1 cellular context compared by ENCODE assay signal in the genomic region with DNA sequence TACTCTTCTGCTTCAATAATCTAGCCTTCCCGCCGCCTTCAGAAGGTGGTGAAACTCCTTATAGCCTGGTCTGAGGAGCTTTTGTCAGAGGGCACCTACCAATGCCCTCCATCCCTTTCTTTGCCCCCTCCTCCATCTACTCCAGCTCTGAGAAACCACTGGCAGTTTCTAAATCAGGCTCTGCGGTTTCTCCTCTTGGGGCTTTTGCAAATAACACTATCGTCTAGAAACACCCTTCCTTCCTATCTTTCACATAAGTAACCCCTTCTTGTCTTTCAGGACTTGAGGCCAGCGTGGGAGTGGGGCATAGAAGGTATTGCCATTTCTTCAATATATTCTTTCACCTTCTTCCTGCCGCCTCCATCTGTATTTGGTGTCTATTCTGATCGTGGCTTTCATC.
TF ChIP-seq lines count a peak whose summit lies in the region.

No MANE protein-coding gene starts in this region.

TF ChIP-seq in K562, 482 proteins besides CTCF, POLR2A, EP300 and RAD21 (continued from another document and continues in another):
- TF ChIP-seq ZNF316 (IDR thresholded peaks at IDR 0.05) (no peak), TBL1XR1 (IDR thresholded peaks at IDR 0.05; ENCODE audit: low read length in 2 of 2) (peak in 1 of 2 experiments; percentile 71; a peak in 1 of 4 replicates), GATAD2A (IDR thresholded peaks at IDR 0.05) (no peak), PPARD (CRISPR knock-in tag; IDR thresholded peaks at IDR 0.05) (no peak), ZNF121 (CRISPR knock-in tag; conservative IDR thresholded peaks at IDR 0.05) (no peak), CBX3 (IDR thresholded peaks at IDR 0.05; ENCODE audit: borderline replicate concordance in 1 of 2, low read length in 2 of 2) (no peak), CBX8 (IDR thresholded peaks at IDR 0.05; ENCODE audit: borderline replicate concordance, extremely low read depth, low read depth, low read length, poor library complexity, severe bottlenecking) (no peak), RFX7 (CRISPR knock-in tag; IDR thresholded peaks at IDR 0.05) (no peak), ZBTB1 (CRISPR knock-in tag; IDR thresholded peaks at IDR 0.05; ENCODE audit: borderline replicate concordance, low read depth) (no peak), NFIC (IDR thresholded peaks at IDR 0.05) (peak; percentile 31; the same call in 1 of the 2 replicates), TARDBP (IDR thresholded peaks at IDR 0.05) (no peak), PURB (CRISPR knock-in tag; IDR thresholded peaks at IDR 0.05; ENCODE audit: low read depth) (no peak), ZNF347 (CRISPR knock-in tag; IDR thresholded peaks at IDR 0.05; ENCODE audit: low read depth) (no peak), PCBP1 (IDR thresholded peaks at IDR 0.05; ENCODE audit: low read depth, low read length, poor library complexity, severe bottlenecking) (no peak), ZNF282 (CRISPR knock-in tag; IDR thresholded peaks at IDR 0.05) (no peak), POLR2AphosphoS5 (IDR thresholded peaks at IDR 0.05; ENCODE audit: control insufficient read depth, insufficient read depth, low read depth, low read length) (peak; percentile 45; the same call in 1 of the 2 replicates), PHB (CRISPR knock-in tag; IDR thresholded peaks at IDR 0.05) (no peak), CBFB (CRISPR knock-in tag; IDR thresholded peaks at IDR 0.05) (no peak), ATF1 (CRISPR knock-in tag; IDR thresholded peaks at IDR 0.05) (no peak), ATF1 (tag; IDR thresholded peaks at IDR 0.05) (no peak), SETDB1 (IDR thresholded peaks at IDR 0.05; ENCODE audit: low read length) (no peak), THRAP3 (IDR thresholded peaks at IDR 0.05; ENCODE audit: borderline replicate concordance) (no peak), FIP1L1 (IDR thresholded peaks at IDR 0.05; ENCODE audit: low read depth, low read length, poor library complexity, severe bottlenecking) (no peak), EZH2 (IDR thresholded peaks at IDR 0.05; ENCODE audit: borderline replicate concordance, low read depth, low read length) (no peak), CEBPG (CRISPR knock-in tag; IDR thresholded peaks at IDR 0.05) (no peak), CEBPG (tag; conservative IDR thresholded peaks at IDR 0.05 in 1 of 2, IDR thresholded peaks at IDR 0.05 in 1 of 2) (no peak), TBP (optimal IDR thresholded peaks at IDR 0.05; ENCODE audit: low read depth, low read length) (no peak), L3MBTL2 (IDR thresholded peaks at IDR 0.05) (no peak), ZNF232 (CRISPR knock-in tag; IDR thresholded peaks at IDR 0.05) (no peak), NCOR1 (IDR thresholded peaks at IDR 0.05) (peak; percentile 68)
- TF ChIP-seq, protein P1, sequence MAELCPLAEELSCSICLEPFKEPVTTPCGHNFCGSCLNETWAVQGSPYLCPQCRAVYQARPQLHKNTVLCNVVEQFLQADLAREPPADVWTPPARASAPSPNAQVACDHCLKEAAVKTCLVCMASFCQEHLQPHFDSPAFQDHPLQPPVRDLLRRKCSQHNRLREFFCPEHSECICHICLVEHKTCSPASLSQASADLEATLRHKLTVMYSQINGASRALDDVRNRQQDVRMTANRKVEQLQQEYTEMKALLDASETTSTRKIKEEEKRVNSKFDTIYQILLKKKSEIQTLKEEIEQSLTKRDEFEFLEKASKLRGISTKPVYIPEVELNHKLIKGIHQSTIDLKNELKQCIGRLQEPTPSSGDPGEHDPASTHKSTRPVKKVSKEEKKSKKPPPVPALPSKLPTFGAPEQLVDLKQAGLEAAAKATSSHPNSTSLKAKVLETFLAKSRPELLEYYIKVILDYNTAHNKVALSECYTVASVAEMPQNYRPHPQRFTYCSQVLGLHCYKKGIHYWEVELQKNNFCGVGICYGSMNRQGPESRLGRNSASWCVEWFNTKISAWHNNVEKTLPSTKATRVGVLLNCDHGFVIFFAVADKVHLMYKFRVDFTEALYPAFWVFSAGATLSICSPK (IDR thresholded peaks at IDR 0.05; ENCODE audit: borderline replicate concordance) = no peak
- TF ChIP-seq, protein P2, sequence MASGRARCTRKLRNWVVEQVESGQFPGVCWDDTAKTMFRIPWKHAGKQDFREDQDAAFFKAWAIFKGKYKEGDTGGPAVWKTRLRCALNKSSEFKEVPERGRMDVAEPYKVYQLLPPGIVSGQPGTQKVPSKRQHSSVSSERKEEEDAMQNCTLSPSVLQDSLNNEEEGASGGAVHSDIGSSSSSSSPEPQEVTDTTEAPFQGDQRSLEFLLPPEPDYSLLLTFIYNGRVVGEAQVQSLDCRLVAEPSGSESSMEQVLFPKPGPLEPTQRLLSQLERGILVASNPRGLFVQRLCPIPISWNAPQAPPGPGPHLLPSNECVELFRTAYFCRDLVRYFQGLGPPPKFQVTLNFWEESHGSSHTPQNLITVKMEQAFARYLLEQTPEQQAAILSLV (tag; IDR thresholded peaks at IDR 0.05) = no peak
- TF ChIP-seq, protein P3, sequence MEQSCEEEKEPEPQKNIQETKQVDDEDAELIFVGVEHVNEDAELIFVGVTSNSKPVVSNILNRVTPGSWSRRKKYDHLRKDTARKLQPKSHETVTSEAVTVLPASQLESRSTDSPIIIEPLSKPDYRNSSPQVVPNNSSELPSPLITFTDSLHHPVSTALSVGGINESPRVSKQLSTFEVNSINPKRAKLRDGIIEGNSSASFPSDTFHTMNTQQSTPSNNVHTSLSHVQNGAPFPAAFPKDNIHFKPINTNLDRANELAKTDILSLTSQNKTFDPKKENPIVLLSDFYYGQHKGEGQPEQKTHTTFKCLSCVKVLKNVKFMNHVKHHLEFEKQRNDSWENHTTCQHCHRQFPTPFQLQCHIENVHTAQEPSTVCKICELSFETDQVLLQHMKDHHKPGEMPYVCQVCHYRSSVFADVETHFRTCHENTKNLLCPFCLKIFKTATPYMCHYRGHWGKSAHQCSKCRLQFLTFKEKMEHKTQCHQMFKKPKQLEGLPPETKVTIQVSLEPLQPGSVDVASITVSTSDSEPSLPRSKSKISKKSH (CRISPR knock-in tag; IDR thresholded peaks at IDR 0.05) = no peak
- TF ChIP-seq, protein P4, sequence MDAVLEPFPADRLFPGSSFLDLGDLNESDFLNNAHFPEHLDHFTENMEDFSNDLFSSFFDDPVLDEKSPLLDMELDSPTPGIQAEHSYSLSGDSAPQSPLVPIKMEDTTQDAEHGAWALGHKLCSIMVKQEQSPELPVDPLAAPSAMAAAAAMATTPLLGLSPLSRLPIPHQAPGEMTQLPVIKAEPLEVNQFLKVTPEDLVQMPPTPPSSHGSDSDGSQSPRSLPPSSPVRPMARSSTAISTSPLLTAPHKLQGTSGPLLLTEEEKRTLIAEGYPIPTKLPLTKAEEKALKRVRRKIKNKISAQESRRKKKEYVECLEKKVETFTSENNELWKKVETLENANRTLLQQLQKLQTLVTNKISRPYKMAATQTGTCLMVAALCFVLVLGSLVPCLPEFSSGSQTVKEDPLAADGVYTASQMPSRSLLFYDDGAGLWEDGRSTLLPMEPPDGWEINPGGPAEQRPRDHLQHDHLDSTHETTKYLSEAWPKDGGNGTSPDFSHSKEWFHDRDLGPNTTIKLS (IDR thresholded peaks at IDR 0.05; ENCODE audit: borderline replicate concordance, low read depth) = no peak
- TF ChIP-seq, protein P5, sequence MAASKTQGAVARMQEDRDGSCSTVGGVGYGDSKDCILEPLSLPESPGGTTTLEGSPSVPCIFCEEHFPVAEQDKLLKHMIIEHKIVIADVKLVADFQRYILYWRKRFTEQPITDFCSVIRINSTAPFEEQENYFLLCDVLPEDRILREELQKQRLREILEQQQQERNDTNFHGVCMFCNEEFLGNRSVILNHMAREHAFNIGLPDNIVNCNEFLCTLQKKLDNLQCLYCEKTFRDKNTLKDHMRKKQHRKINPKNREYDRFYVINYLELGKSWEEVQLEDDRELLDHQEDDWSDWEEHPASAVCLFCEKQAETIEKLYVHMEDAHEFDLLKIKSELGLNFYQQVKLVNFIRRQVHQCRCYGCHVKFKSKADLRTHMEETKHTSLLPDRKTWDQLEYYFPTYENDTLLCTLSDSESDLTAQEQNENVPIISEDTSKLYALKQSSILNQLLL (CRISPR knock-in tag; IDR thresholded peaks at IDR 0.05; ENCODE audit: borderline replicate concordance) = no peak
- TF ChIP-seq, protein P6, sequence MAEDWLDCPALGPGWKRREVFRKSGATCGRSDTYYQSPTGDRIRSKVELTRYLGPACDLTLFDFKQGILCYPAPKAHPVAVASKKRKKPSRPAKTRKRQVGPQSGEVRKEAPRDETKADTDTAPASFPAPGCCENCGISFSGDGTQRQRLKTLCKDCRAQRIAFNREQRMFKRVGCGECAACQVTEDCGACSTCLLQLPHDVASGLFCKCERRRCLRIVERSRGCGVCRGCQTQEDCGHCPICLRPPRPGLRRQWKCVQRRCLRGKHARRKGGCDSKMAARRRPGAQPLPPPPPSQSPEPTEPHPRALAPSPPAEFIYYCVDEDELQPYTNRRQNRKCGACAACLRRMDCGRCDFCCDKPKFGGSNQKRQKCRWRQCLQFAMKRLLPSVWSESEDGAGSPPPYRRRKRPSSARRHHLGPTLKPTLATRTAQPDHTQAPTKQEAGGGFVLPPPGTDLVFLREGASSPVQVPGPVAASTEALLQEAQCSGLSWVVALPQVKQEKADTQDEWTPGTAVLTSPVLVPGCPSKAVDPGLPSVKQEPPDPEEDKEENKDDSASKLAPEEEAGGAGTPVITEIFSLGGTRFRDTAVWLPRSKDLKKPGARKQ (CRISPR knock-in tag; IDR thresholded peaks at IDR 0.05) = no peak
- TF ChIP-seq, protein P7, sequence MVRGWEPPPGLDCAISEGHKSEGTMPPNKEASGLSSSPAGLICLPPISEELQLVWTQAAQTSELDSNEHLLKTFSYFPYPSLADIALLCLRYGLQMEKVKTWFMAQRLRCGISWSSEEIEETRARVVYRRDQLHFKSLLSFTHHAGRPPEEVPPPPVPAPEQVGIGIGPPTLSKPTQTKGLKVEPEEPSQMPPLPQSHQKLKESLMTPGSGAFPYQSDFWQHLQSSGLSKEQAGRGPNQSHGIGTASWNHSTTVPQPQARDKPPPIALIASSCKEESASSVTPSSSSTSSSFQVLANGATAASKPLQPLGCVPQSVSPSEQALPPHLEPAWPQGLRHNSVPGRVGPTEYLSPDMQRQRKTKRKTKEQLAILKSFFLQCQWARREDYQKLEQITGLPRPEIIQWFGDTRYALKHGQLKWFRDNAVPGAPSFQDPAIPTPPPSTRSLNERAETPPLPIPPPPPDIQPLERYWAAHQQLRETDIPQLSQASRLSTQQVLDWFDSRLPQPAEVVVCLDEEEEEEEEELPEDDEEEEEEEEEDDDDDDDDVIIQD (CRISPR knock-in tag; IDR thresholded peaks at IDR 0.05) = no peak
- TF ChIP-seq, protein P8, sequence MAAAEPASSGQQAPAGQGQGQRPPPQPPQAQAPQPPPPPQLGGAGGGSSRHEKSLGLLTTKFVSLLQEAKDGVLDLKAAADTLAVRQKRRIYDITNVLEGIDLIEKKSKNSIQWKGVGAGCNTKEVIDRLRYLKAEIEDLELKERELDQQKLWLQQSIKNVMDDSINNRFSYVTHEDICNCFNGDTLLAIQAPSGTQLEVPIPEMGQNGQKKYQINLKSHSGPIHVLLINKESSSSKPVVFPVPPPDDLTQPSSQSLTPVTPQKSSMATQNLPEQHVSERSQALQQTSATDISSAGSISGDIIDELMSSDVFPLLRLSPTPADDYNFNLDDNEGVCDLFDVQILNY (CRISPR knock-in tag; IDR thresholded peaks at IDR 0.05) = no peak
- TF ChIP-seq, protein P9, sequence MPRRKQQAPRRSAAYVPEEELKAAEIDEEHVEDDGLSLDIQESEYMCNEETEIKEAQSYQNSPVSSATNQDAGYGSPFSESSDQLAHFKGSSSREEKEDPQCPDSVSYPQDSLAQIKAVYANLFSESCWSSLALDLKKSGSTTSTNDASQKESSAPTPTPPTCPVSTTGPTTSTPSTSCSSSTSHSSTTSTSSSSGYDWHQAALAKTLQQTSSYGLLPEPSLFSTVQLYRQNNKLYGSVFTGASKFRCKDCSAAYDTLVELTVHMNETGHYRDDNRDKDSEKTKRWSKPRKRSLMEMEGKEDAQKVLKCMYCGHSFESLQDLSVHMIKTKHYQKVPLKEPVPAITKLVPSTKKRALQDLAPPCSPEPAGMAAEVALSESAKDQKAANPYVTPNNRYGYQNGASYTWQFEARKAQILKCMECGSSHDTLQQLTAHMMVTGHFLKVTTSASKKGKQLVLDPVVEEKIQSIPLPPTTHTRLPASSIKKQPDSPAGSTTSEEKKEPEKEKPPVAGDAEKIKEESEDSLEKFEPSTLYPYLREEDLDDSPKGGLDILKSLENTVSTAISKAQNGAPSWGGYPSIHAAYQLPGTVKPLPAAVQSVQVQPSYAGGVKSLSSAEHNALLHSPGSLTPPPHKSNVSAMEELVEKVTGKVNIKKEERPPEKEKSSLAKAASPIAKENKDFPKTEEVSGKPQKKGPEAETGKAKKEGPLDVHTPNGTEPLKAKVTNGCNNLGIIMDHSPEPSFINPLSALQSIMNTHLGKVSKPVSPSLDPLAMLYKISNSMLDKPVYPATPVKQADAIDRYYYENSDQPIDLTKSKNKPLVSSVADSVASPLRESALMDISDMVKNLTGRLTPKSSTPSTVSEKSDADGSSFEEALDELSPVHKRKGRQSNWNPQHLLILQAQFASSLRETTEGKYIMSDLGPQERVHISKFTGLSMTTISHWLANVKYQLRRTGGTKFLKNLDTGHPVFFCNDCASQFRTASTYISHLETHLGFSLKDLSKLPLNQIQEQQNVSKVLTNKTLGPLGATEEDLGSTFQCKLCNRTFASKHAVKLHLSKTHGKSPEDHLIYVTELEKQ (CRISPR knock-in tag; IDR thresholded peaks at IDR 0.05) = no peak
- TF ChIP-seq, protein P10, sequence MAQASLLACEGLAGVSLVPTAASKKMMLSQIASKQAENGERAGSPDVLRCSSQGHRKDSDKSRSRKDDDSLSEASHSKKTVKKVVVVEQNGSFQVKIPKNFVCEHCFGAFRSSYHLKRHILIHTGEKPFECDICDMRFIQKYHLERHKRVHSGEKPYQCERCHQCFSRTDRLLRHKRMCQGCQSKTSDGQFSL (CRISPR knock-in tag; IDR thresholded peaks at IDR 0.05) = no peak
- TF ChIP-seq, protein P10 (tag; IDR thresholded peaks at IDR 0.05) = no peak
